ENCODE assay signal across 36 cellular contexts in the genomic region with DNA sequence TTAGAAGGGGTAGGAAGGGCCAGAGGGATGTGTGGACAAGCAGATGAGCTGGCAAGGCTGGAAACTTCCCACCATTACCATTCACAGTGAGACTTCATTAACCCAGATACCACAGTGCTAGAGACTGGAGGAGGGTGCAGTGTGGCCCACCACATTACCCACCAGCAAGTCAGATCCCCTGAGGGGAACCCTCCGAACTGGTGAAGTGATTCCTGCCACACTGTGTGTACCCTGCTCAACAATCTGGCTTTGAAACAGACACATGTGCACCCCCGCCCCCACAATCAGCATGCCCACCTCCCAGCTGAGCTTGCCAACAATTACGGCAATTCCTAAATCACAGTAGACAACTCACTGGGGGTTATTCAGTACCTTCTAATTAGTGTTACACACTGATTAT.
"Had no signal": no experiment of that assay in that cellular context is flagged by ENCODE, and none has a peak within 500 bp of the region (broad histone marks: within the 10 kb centered on the region; RNA-seq: fewer than 3 reads in every experiment).

No MANE protein-coding gene starts in this region.

- H3K4me1 Mint-ChIP-seq: activated CD4-positive, alpha-beta T cell treated with anti-CD3 and anti-CD28 coated beads for 36 hours; activated CD4-positive, alpha-beta T cell treated with anti-CD3 and anti-CD28 coated beads, Interleukin-2, amount 10 ng/mL, durations not matched to agents 24 days and 14 days; activated CD8-positive, alpha-beta memory T cell treated with anti-CD3 and anti-CD28 coated beads, Interleukin-2, amount 10 ng/mL, durations not matched to agents 7 days and 5 days; activated naive CD4-positive, alpha-beta T cell treated with anti-CD3 and anti-CD28 coated beads, Interleukin-2, amount 50 U/mL, for 24 hours; activated naive CD8-positive, alpha-beta T cell treated with anti-CD3 and anti-CD28 coated beads for 36 hours; activated naive CD8-positive, alpha-beta T cell treated with anti-CD3 and anti-CD28 coated beads, Interleukin-2, amount 50 U/mL, for 24 hours; T-cell had no signal

- H3K27ac Mint-ChIP-seq: activated CD4-positive, alpha-beta memory T cell treated with anti-CD3 and anti-CD28 coated beads for 36 hours; activated CD4-positive, alpha-beta T cell treated with anti-CD3 and anti-CD28 coated beads for 36 hours; activated CD4-positive, alpha-beta T cell treated with anti-CD3 and anti-CD28 coated beads, Interleukin-2, amount 10 ng/mL, durations not matched to agents 24 days and 14 days; activated CD8-positive, alpha-beta memory T cell treated with anti-CD3 and anti-CD28 coated beads, Interleukin-2, amount 10 ng/mL, durations not matched to agents 7 days and 5 days; activated CD8-positive, alpha-beta T cell treated with anti-CD3 and anti-CD28 coated beads, Interleukin-2, amount 10 ng/mL, durations not matched to agents 7 days and 5 days; activated naive CD4-positive, alpha-beta T cell treated with anti-CD3 and anti-CD28 coated beads for 36 hours; activated naive CD8-positive, alpha-beta T cell treated with anti-CD3 and anti-CD28 coated beads for 36 hours; activated naive CD8-positive, alpha-beta T cell treated with anti-CD3 and anti-CD28 coated beads, Interleukin-2, amount 50 U/mL, for 24 hours; activated T-helper 1 cell treated with anti-CD3 and anti-CD28 coated beads, Interleukin-12 subunit alpha, Interleukin-12 subunit beta, Interleukin-2, Interleukin-4 antibody, amounts not matched to agents 30 ng/mL and 10 ng/mL and 1 ng/mL, durations not matched to agents 14 hours and 24 hours and 36 hours; activated T-helper 2 cell treated with anti-CD3 and anti-CD28 coated beads, Interferon-gamma antibody, Interleukin-2, Interleukin-4, amounts not matched to agents 10 μg/mL and 5 μg/mL and 100 μg/mL, durations not matched to agents 14 hours and 24 hours and 36 hours; dendritic cell treated with granulocyte-macrophage colony-stimulating factor and Interleukin-4, amounts not matched to agents 40 ng/mL and 50 ng/mL, for 4 days; T-cell; T-helper 1 cell treated with Interleukin-12 subunit alpha and Interleukin-12 subunit beta and Interleukin-4 antibody, amounts not matched to agents 30 μg/mL and 1 μg/mL, for 36 hours; T-helper 2 cell treated with Interferon-gamma antibody and Interleukin-4, amounts not matched to agents 5 μg/mL and 100 μg/mL, for 36 hours had no signal

- H3K4me3 Mint-ChIP-seq: activated CD4-positive, alpha-beta memory T cell treated with anti-CD3 and anti-CD28 coated beads for 36 hours; activated CD4-positive, alpha-beta T cell treated with anti-CD3 and anti-CD28 coated beads for 36 hours; activated CD4-positive, alpha-beta T cell treated with anti-CD3 and anti-CD28 coated beads, Interleukin-2, amount 10 ng/mL, durations not matched to agents 24 days and 14 days; activated CD8-positive, alpha-beta memory T cell treated with anti-CD3 and anti-CD28 coated beads, Interleukin-2, amount 10 ng/mL, durations not matched to agents 7 days and 5 days; activated CD8-positive, alpha-beta T cell treated with anti-CD3 and anti-CD28 coated beads, Interleukin-2, amount 10 ng/mL, durations not matched to agents 7 days and 5 days; activated naive CD4-positive, alpha-beta T cell treated with anti-CD3 and anti-CD28 coated beads for 36 hours; activated naive CD4-positive, alpha-beta T cell treated with anti-CD3 and anti-CD28 coated beads, Interleukin-2, amount 50 U/mL, for 24 hours; activated naive CD8-positive, alpha-beta T cell treated with anti-CD3 and anti-CD28 coated beads for 36 hours; activated naive CD8-positive, alpha-beta T cell treated with anti-CD3 and anti-CD28 coated beads, Interleukin-2, amount 50 U/mL, for 24 hours; activated T-helper 1 cell treated with anti-CD3 and anti-CD28 coated beads, Interleukin-12 subunit alpha, Interleukin-12 subunit beta, Interleukin-2, Interleukin-4 antibody, amounts not matched to agents 30 ng/mL and 10 ng/mL and 1 ng/mL, durations not matched to agents 14 hours and 24 hours and 36 hours; dendritic cell treated with granulocyte-macrophage colony-stimulating factor and Interleukin-4, amounts not matched to agents 40 ng/mL and 50 ng/mL, for 4 days; T-cell; T-helper 1 cell treated with Interleukin-12 subunit alpha and Interleukin-12 subunit beta and Interleukin-4 antibody, amounts not matched to agents 30 μg/mL and 1 μg/mL, for 36 hours; T-helper 2 cell treated with Interferon-gamma antibody and Interleukin-4, amounts not matched to agents 5 μg/mL and 100 μg/mL, for 36 hours had no signal

- ATAC-seq: activated CD4-positive, alpha-beta T cell treated with anti-CD3 and anti-CD28 coated beads for 36 hours; activated CD8-positive, alpha-beta memory T cell treated with anti-CD3 and anti-CD28 coated beads, Interleukin-2, amount 10 ng/mL, durations not matched to agents 7 days and 5 days; activated CD8-positive, alpha-beta T cell treated with anti-CD3 and anti-CD28 coated beads, Interleukin-2, amount 10 ng/mL, durations not matched to agents 7 days and 5 days; activated naive CD8-positive, alpha-beta T cell treated with anti-CD3 and anti-CD28 coated beads, Interleukin-2, amount 50 U/mL, for 24 hours; body of pancreas; foreskin keratinocyte; gastroesophageal sphincter; T-cell had no signal

- H3K9me3 ChIP-seq: adrenal gland, body of pancreas, colonic mucosa, esophagus muscularis mucosa, gastroesophageal sphincter, heart right ventricle had no signal

- H3K27me3 Mint-ChIP-seq: activated CD4-positive, alpha-beta memory T cell treated with anti-CD3 and anti-CD28 coated beads for 36 hours; activated CD4-positive, alpha-beta T cell treated with anti-CD3 and anti-CD28 coated beads for 36 hours; activated CD4-positive, alpha-beta T cell treated with anti-CD3 and anti-CD28 coated beads, Interleukin-2, amount 10 ng/mL, durations not matched to agents 24 days and 14 days; activated naive CD4-positive, alpha-beta T cell treated with anti-CD3 and anti-CD28 coated beads, Interleukin-2, amount 50 U/mL, for 24 hours; activated naive CD8-positive, alpha-beta T cell treated with anti-CD3 and anti-CD28 coated beads for 36 hours; activated naive CD8-positive, alpha-beta T cell treated with anti-CD3 and anti-CD28 coated beads, Interleukin-2, amount 50 U/mL, for 24 hours; dendritic cell treated with granulocyte-macrophage colony-stimulating factor and Interleukin-4, amounts not matched to agents 40 ng/mL and 50 ng/mL, for 4 days had no signal

- H3K4me1 ChIP-seq: adrenal gland, body of pancreas, colonic mucosa, esophagus muscularis mucosa, foreskin keratinocyte, gastroesophageal sphincter had no signal

- H3K27me3 ChIP-seq: adrenal gland, body of pancreas, colonic mucosa, dorsolateral prefrontal cortex, esophagus muscularis mucosa, gastroesophageal sphincter, heart right ventricle had no signal

- DNase-seq: activated CD4-positive, alpha-beta memory T cell treated with anti-CD3 and anti-CD28 coated beads for 36 hours; activated CD4-positive, alpha-beta T cell treated with anti-CD3 and anti-CD28 coated beads for 36 hours; activated CD4-positive, alpha-beta T cell treated with anti-CD3 and anti-CD28 coated beads, Interleukin-2, amount 10 ng/mL, durations not matched to agents 24 days and 14 days; activated CD4-positive, CD25-positive, alpha-beta regulatory T cell; activated CD4-positive, CD25-positive, alpha-beta regulatory T cell treated with anti-CD3 and anti-CD28 coated beads, Interleukin-2, amount 50 U/mL, for 72 hours; activated CD8-positive, alpha-beta memory T cell treated with anti-CD3 and anti-CD28 coated beads, Interleukin-2, amount 10 ng/mL, durations not matched to agents 7 days and 5 days; activated CD8-positive, alpha-beta memory T cell treated with anti-CD3 and anti-CD28 coated beads, Interleukin-2, amount 50 U/mL, for 4 hours; activated CD8-positive, alpha-beta T cell treated with anti-CD3 and anti-CD28 coated beads, Interleukin-2, amount 10 ng/mL, durations not matched to agents 7 days and 5 days; activated effector memory CD4-positive, alpha-beta T cell treated with anti-CD3 and anti-CD28 coated beads, Interleukin-2, amount 50 U/mL, for 16 hours; activated naive CD4-positive, alpha-beta T cell treated with anti-CD3 and anti-CD28 coated beads for 36 hours; activated naive CD8-positive, alpha-beta T cell treated with anti-CD3 and anti-CD28 coated beads for 36 hours; activated naive CD8-positive, alpha-beta T cell treated with anti-CD3 and anti-CD28 coated beads, Interleukin-2, amount 50 U/mL, for 24 hours; activated T-cell treated with anti-CD3 and anti-CD28 coated beads, Interleukin-2, amount 50 U/mL, for 1 hour; activated T-cell treated with anti-CD3 and anti-CD28 coated beads, Interleukin-2, amount 50 U/mL, for 48 hours; adrenal gland; amygdala; aorta; body of pancreas; caudate nucleus; colonic mucosa; dorsolateral prefrontal cortex; effector memory CD4-positive, alpha-beta T cell; erythroblast; heart right ventricle; T-cell; T1000; WERI-Rb-1 had no signal

- H3K36me3 ChIP-seq: adrenal gland, colonic mucosa, esophagus muscularis mucosa, gastroesophageal sphincter, heart right ventricle, WERI-Rb-1 had no signal

- H3K9me3 Mint-ChIP-seq: activated naive CD4-positive, alpha-beta T cell treated with anti-CD3 and anti-CD28 coated beads, Interleukin-2, amount 50 U/mL, for 24 hours; activated naive CD8-positive, alpha-beta T cell treated with anti-CD3 and anti-CD28 coated beads, Interleukin-2, amount 50 U/mL, for 24 hours; dendritic cell treated with granulocyte-macrophage colony-stimulating factor and Interleukin-4, amounts not matched to agents 40 ng/mL and 50 ng/mL, for 4 days; T-helper 2 cell treated with Interferon-gamma antibody and Interleukin-4, amounts not matched to agents 5 μg/mL and 100 μg/mL, for 36 hours had no signal

- H3K4me3 ChIP-seq: adrenal gland, body of pancreas, colonic mucosa, dorsolateral prefrontal cortex, esophagus muscularis mucosa, gastroesophageal sphincter, heart right ventricle had no signal

- H3K36me3 Mint-ChIP-seq: activated CD4-positive, alpha-beta memory T cell treated with anti-CD3 and anti-CD28 coated beads for 36 hours; activated CD8-positive, alpha-beta memory T cell treated with anti-CD3 and anti-CD28 coated beads, Interleukin-2, amount 10 ng/mL, durations not matched to agents 7 days and 5 days; activated naive CD4-positive, alpha-beta T cell treated with anti-CD3 and anti-CD28 coated beads, Interleukin-2, amount 50 U/mL, for 24 hours; activated naive CD8-positive, alpha-beta T cell treated with anti-CD3 and anti-CD28 coated beads for 36 hours; T-cell had no signal

- H3K27ac ChIP-seq: adrenal gland, body of pancreas, colonic mucosa, dorsolateral prefrontal cortex, esophagus muscularis mucosa, foreskin keratinocyte, gastroesophageal sphincter, WERI-Rb-1 had no signal
